1 cellular context compared by ENCODE assay signal in the genomic region with DNA sequence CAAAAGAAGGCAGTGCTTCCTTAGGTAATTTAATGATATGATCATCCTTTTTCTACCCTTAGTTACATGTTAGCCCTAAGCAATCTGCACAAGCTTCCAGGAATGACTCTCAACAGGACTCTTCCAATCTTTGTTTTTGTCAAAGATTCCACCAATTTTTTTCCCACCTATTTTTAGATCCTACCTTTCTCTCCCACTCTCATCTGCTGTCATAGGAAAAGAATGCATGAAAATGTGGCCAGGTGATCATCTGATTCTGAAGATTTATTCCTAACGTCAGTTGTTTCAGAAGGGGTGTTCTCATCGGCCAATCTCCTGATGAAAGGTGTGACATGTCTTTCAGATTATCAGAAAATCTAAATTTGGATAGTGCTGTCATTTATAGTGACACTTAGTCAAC.
TF ChIP-seq lines count a peak whose summit lies in the region.

No MANE protein-coding gene starts in this region.

TF ChIP-seq in H1, 55 proteins besides CTCF, POLR2A, EP300 and RAD21:
- TF ChIP-seq BCL11A (IDR thresholded peaks at IDR 0.05; ENCODE audit: low read depth in 2 of 2, low read length in 2 of 2) (no peak), SIRT6 (IDR thresholded peaks at IDR 0.05; ENCODE audit: low read length) (no peak), CHD1 (IDR thresholded peaks at IDR 0.05; ENCODE audit: low read depth, low read length) (no peak), KDM4A (IDR thresholded peaks at IDR 0.05; ENCODE audit: low read depth, low read length, severe bottlenecking) (no peak), HDAC6 (IDR thresholded peaks at IDR 0.05; ENCODE audit: low read depth, low read length) (no peak), BACH1 (IDR thresholded peaks at IDR 0.05; ENCODE audit: low read length) (no peak), KDM5A (IDR thresholded peaks at IDR 0.05; ENCODE audit: low read length) (no peak), TAF1 (IDR thresholded peaks at IDR 0.05; ENCODE audit: low read depth, low read length) (no peak), EGR1 (IDR thresholded peaks at IDR 0.05; ENCODE audit: borderline replicate concordance, low read depth, low read length) (no peak), SUZ12 (IDR thresholded peaks at IDR 0.05; ENCODE audit: low read length) (no peak), ZNF274 (IDR thresholded peaks at IDR 0.05; ENCODE audit: borderline replicate concordance, extremely low read depth, low read length) (no peak), POU5F1 (IDR thresholded peaks at IDR 0.05; ENCODE audit: low read depth, low read length) (no peak), FOSL1 (IDR thresholded peaks at IDR 0.05; ENCODE audit: insufficient read depth, low read depth, low read length) (no peak)
- TF ChIP-seq, protein P1, sequence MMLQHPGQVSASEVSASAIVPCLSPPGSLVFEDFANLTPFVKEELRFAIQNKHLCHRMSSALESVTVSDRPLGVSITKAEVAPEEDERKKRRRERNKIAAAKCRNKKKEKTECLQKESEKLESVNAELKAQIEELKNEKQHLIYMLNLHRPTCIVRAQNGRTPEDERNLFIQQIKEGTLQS (IDR thresholded peaks at IDR 0.05; ENCODE audit: insufficient read depth, low read depth, low read length): no peak
- TF ChIP-seq, protein P2, sequence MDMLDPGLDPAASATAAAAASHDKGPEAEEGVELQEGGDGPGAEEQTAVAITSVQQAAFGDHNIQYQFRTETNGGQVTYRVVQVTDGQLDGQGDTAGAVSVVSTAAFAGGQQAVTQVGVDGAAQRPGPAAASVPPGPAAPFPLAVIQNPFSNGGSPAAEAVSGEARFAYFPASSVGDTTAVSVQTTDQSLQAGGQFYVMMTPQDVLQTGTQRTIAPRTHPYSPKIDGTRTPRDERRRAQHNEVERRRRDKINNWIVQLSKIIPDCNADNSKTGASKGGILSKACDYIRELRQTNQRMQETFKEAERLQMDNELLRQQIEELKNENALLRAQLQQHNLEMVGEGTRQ (IDR thresholded peaks at IDR 0.05; ENCODE audit: low read length): no peak
